In the genomic region with DNA sequence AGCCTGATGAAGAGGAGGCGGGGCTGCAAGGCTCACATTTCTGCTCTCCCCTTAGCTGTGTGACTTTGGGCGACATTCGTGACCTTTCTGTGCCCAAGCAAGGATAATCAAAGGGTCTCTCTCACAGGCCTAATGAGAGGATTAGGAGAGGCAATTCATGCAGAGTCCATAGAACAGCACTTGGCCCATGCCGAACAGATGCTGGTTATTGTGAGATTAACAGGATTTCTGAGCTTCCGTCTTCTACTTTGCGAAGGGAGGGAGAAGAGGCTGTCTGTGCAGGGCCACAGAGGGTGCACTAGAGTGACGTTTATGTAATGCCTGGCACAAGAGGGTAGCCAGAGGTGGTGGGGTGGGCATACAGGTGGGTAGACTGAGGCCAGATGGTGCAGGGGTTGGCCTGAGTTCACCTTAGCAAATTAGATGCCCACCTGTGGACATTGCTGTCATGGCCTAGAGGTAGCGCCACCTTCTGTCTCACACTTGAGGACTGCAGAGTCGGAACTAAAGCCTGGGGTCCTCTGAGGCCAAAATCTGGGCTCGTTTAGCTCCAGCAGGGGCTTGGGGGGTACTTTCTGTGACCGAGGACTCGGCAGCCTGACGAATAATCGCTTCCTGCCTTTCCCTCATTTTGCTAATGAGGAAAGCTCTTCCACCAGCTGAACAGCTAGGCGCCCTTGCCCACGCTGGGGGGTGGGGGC, we compare ENCODE assay signal across 27 cellular contexts. TPM values are rescaled to one million over a fixed set of nuclear protein-coding genes. Genes with fewer than 3 reads are reported as not detected.
DNase-seq lines count a peak whose midpoint lies in the region; ATAC-seq, FAIRE-seq and TF ChIP-seq lines count a peak whose summit lies in the region.
"Had no signal": no experiment of that assay in that cellular context is flagged by ENCODE, and none has a peak within 500 bp of the region (broad histone marks: within the 10 kb centered on the region; RNA-seq: fewer than 3 reads in every experiment).

No MANE protein-coding gene starts in this region.

- no peak overlapping the region for H2BK5ac ChIP-seq in H1 (ENCODE audit: low read depth, low read length)

- H3K36me3 Mint-ChIP-seq in GM23338 (ENCODE audit: low read depth) = no peaks in the 10 kb centered on the region
- H3K36me3 Mint-ChIP-seq: CD4-positive, CD25-positive, alpha-beta regulatory T cell; T-cell had no signal

- H3K9ac ChIP-seq in H1 (replicated peaks in 1 of 4; ENCODE audit: extremely low read depth in 1 of 4, low read depth in 3 of 4, low read length in 3 of 4) = no peak overlapping the region
- H3K9ac ChIP-seq: BLaER1 had no signal

- H3K23ac ChIP-seq in H1 (ENCODE audit: insufficient read length) = no peak overlapping the region

- 80% methylated on average over 16 of the region's 16 CpGs; no CpG with 5 or more reads in 1 of the 2 experiments for WGBS in H1 (ENCODE audit: extremely low coverage in 1 of 2, insufficient coverage in 1 of 2, insufficient read length in 1 of 2, insufficient replicate concordance in 2 of 2, low coverage in 1 of 2, low lambda C conversion rate in 2 of 2, missing lambda C conversion rate in 1 of 2), 2 experiments
- WGBS in spleen, 5 donors = 64 to 79% (median 68%) methylated on average over 13 to 16 of the region's 16 CpGs
- WGBS in gastroesophageal sphincter (ENCODE audit: low coverage in 1 of 2), 2 donors = 60 to 100% methylated on average over 2 to 14 of the region's 16 CpGs

- no peak overlapping the region for H2BK20ac ChIP-seq in H1 (ENCODE audit: low read length)

- H4K8ac ChIP-seq in H1 (ENCODE audit: extremely low read depth, insufficient read depth, low read length) = no peak overlapping the region; the same call in 1 of the 2 replicates

- no peak overlapping the region for H3K14ac ChIP-seq in H1 (ENCODE audit: insufficient read length)

- H4K5ac ChIP-seq in H1 (ENCODE audit: insufficient read length, low read depth, low read length) = no peak overlapping the region

- H3K18ac ChIP-seq in H1 (ENCODE audit: extremely low read depth, low read length) = no peak overlapping the region

- no peak overlapping the region for H3K27ac Mint-ChIP-seq in GM23338
- H3K27ac Mint-ChIP-seq: CD4-positive, CD25-positive, alpha-beta regulatory T cell; HFFc6; T-cell had no signal

- H3K4me1 Mint-ChIP-seq in GM23338 = peaks cover 9% of the 10 kb centered on the region
- H3K4me1 Mint-ChIP-seq: CD4-positive, CD25-positive, alpha-beta regulatory T cell; T-cell had no signal

- no peak overlapping the region for H3K4me3 Mint-ChIP-seq in GM23338
- H3K4me3 Mint-ChIP-seq: CD4-positive, CD25-positive, alpha-beta regulatory T cell; HFFc6; T-cell had no signal

- no peak overlapping the region for H2BK12ac ChIP-seq in H1 (ENCODE audit: low read depth, low read length)

- H3K9me3 Mint-ChIP-seq in GM23338 = no peaks in the 10 kb centered on the region
- H3K9me3 Mint-ChIP-seq: HFFc6, T-cell had no signal

- H3K56ac ChIP-seq in H1 (replicated peaks; ENCODE audit: insufficient read length, low read depth, low read length) = no peak overlapping the region

- TF ChIP-seq EP300 in H1 (IDR thresholded peaks at IDR 0.05; ENCODE audit: borderline replicate concordance in 1 of 2, low read depth in 2 of 2, low read length in 2 of 2) = no peak
- TF ChIP-seq EP300 in gastroesophageal sphincter (IDR thresholded peaks at IDR 0.05) = no peak

- no peaks in the 10 kb centered on the region for H3K27me3 ChIP-seq in GM23338 (ENCODE audit: insufficient read depth)
- no peaks in the 10 kb centered on the region for H3K27me3 ChIP-seq in H1 (replicated peaks in 1 of 4; ENCODE audit: control insufficient read depth in 3 of 4, extremely low read depth in 1 of 4, insufficient read depth in 3 of 4, low read length in 3 of 4)
- H3K27me3 ChIP-seq in spleen (replicated peaks in 1 of 7) = peaks cover 0 to 47% (median 0%) of the 10 kb centered on the region in 7 donors
- peaks cover 40% of the 10 kb centered on the region for H3K27me3 ChIP-seq in gastroesophageal sphincter
- H3K27me3 ChIP-seq: BLaER1, MG63 had no signal

- no peak overlapping the region for H4K91ac ChIP-seq in H1 (replicated peaks; ENCODE audit: insufficient read length, low read length)

- CTCF ChIA-PET in H1 (lab: Charles Lee; ENCODE audit: partially characterized antibody) = interaction anchor here (0.5 to 6.9 kb wide), 33 partner anchors 10 to 494 kb away, joined by 3 to 38 read pairs (median 4); no protein-coding TSS in a partner anchor

- H3K9me3 ChIP-seq in H1 (ENCODE audit: insufficient read depth in 2 of 2, low read depth in 1 of 2, low read length in 1 of 2) = no peaks in the 10 kb centered on the region
- no peaks in the 10 kb centered on the region for H3K9me3 ChIP-seq in spleen
- no peaks in the 10 kb centered on the region for H3K9me3 ChIP-seq in gastroesophageal sphincter
- H3K9me3 ChIP-seq: BLaER1, MG63 had no signal

- no peaks in the 10 kb centered on the region for H3K23me2 ChIP-seq in H1 (ENCODE audit: low read depth, low read length)

- no peaks in the 10 kb centered on the region for H3K9me2 ChIP-seq in GM23338 (ENCODE audit: insufficient read depth)

- H3K4me2 ChIP-seq in GM23338 (no peak overlapping the region), H1 (ENCODE audit: insufficient read depth in 1 of 2, low read depth in 2 of 2, low read length in 2 of 2) (no peak overlapping the region)
- H3K4me2 ChIP-seq: BLaER1 had no signal

- POLR2A ChIA-PET in H1 (lab: Charles Lee; ENCODE audit: partially characterized antibody) = interaction anchor here (0.7 to 0.9 kb wide), 2 partner anchors 10 to 621 kb away, joined by 3 to 4 read pairs; no protein-coding TSS in a partner anchor

- H2AFZ ChIP-seq in GM23338 = no peak overlapping the region
- no peak overlapping the region for H2AFZ ChIP-seq in H1 (ENCODE audit: low read length)

- no peaks in the 10 kb centered on the region for H3K79me1 ChIP-seq in H1 (ENCODE audit: low read depth, low read length)

- H4K20me1 ChIP-seq in GM23338 (replicated peaks; ENCODE audit: insufficient read depth) (no peaks in the 10 kb centered on the region), H1 (replicated peaks in 1 of 2; ENCODE audit: control insufficient read depth in 1 of 2, insufficient read depth in 2 of 2, low read length in 2 of 2) (no peaks in the 10 kb centered on the region)
- H4K20me1 ChIP-seq: BLaER1 had no signal

- H3K4ac ChIP-seq in H1 (replicated peaks; ENCODE audit: insufficient read length, low read depth, low read length) = no peak overlapping the region

- no peak overlapping the region for H2BK15ac ChIP-seq in H1 (ENCODE audit: low read length)

- peak; percentile 14 to 58; a peak in 3 of 4 replicates for TF ChIP-seq CTCF in GM23338 (conservative IDR thresholded peaks at IDR 0.05; ENCODE audit: low read depth in 2 of 2)
- TF ChIP-seq CTCF in H1 (IDR thresholded peaks at IDR 0.05; ENCODE audit: control extremely low read depth in 1 of 3, insufficient read depth in 1 of 3, low read depth in 1 of 3, low read length in 3 of 3) = peak; percentile 50 to 64 (median 62)
- no peak for TF ChIP-seq CTCF in spleen (IDR thresholded peaks at IDR 0.05 in 8 of 11, conservative IDR thresholded peaks at IDR 0.05 in 3 of 11)
- TF ChIP-seq CTCF in gastroesophageal sphincter (IDR thresholded peaks at IDR 0.05) = no peak

- H3K4me3 ChIP-seq in GM23338 = no peak overlapping the region
- no peak overlapping the region for H3K4me3 ChIP-seq in H1 (ENCODE audit: extremely low read depth in 1 of 4, insufficient read depth in 2 of 4, low read depth in 3 of 4, low read length in 4 of 4)
- no peak overlapping the region for H3K4me3 ChIP-seq in spleen
- H3K4me3 ChIP-seq in gastroesophageal sphincter = no peak overlapping the region
- H3K4me3 ChIP-seq: BLaER1, GM12878, MG63 had no signal

- no peak overlapping the region for H2AK5ac ChIP-seq in H1 (ENCODE audit: low read depth, low read length)

- peak; percentile 34 for DNase-seq in GM23338 (ENCODE audit: low spot score)
- peak; percentile 96 for DNase-seq in NCI-H82 (lab: John Stamatoyannopoulos, UW)
- no peak for DNase-seq in H1 (ENCODE audit: low read depth in 1 of 2, low spot score in 2 of 2)
- peak; percentile 37 for DNase-seq in spleen
- no peak for DNase-seq in GOT3 (lab: John Stamatoyannopoulos, UW)
- DNase-seq in SHP77 (lab: John Stamatoyannopoulos, UW) = no peak
- DNase-seq: CD4-positive, CD25-positive, alpha-beta regulatory T cell; EL; GDM1; H7; HFFc6; KG1; MG63; NCI-H1417; NCI-H1694; NCI-H2081; NCI-H2227 treated with DMSO at 0.1 percent for 48 hours; PC-3; T-cell had no signal

- FAIRE-seq in H1 (lab: Jason Lieb, UNC) = no peak
- FAIRE-seq: GM12878, HTR-8/SVneo had no signal

- H3K36me3 ChIP-seq in GM23338 (ENCODE audit: insufficient read depth) (no peaks in the 10 kb centered on the region), H1 (ENCODE audit: control insufficient read depth in 2 of 4, insufficient read depth in 4 of 4, low read length in 3 of 4) (no peaks in the 10 kb centered on the region), spleen (no peaks in the 10 kb centered on the region), gastroesophageal sphincter (no peaks in the 10 kb centered on the region)
- H3K36me3 ChIP-seq: BLaER1, MG63 had no signal

- TF ChIP-seq POLR2A in H1 (IDR thresholded peaks at IDR 0.05; ENCODE audit: control extremely low read depth in 1 of 2, low read depth in 2 of 2, low read length in 2 of 2) (no peak), spleen (IDR thresholded peaks at IDR 0.05) (no peak), gastroesophageal sphincter (IDR thresholded peaks at IDR 0.05) (no peak)

- intact Hi-C loops in spleen (cut with DNase I; ENCODE audit: low total_unique reads) = no loop called here

- H3K27ac ChIP-seq in GM23338 (ENCODE audit: low read depth) (no peak overlapping the region), H1 (ENCODE audit: low read depth, low read length) (no peak overlapping the region), spleen (no peak overlapping the region), gastroesophageal sphincter (no peak overlapping the region)
- H3K27ac ChIP-seq: BLaER1 had no signal

- peaks cover 2% of the 10 kb centered on the region for H3K27me3 Mint-ChIP-seq in GM23338 (ENCODE audit: insufficient read depth, low read depth, poor library complexity)
- H3K27me3 Mint-ChIP-seq: CD4-positive, CD25-positive, alpha-beta regulatory T cell had no signal

- H3F3A ChIP-seq in GM23338 (replicated peaks; ENCODE audit: low read depth) = no peaks in the 10 kb centered on the region

- no peaks in the 10 kb centered on the region for H3K4me1 ChIP-seq in GM23338 (ENCODE audit: insufficient read depth)
- no peaks in the 10 kb centered on the region; a peak in 2 of 7 replicates for H3K4me1 ChIP-seq in H1 (replicated peaks in 1 of 4; ENCODE audit: control insufficient read depth in 3 of 4, insufficient read depth in 4 of 4, low read length in 3 of 4)
- no peaks in the 10 kb centered on the region for H3K4me1 ChIP-seq in spleen
- H3K4me1 ChIP-seq in gastroesophageal sphincter = no peaks in the 10 kb centered on the region
- H3K4me1 ChIP-seq: BLaER1 had no signal

- ATAC-seq in GM23338 (peak; percentile 51), gastroesophageal sphincter (no peak)
- ATAC-seq: GM12878, PC-3, Right ventricle myocardium inferior, T-cell had no signal

- H3K79me2 ChIP-seq in GM23338 (replicated peaks; ENCODE audit: insufficient read depth) = no peaks in the 10 kb centered on the region
- no peaks in the 10 kb centered on the region for H3K79me2 ChIP-seq in H1 (ENCODE audit: control insufficient read depth in 1 of 2, insufficient read depth in 2 of 2, low read length in 2 of 2)

- H2BK120ac ChIP-seq in H1 (replicated peaks; ENCODE audit: low read depth, low read length) = no peak overlapping the region

- TF ChIP-seq RAD21 in H1 (IDR thresholded peaks at IDR 0.05 in 1 of 2, conservative IDR thresholded peaks at IDR 0.05 in 1 of 2; ENCODE audit: low read depth in 2 of 2, low read length in 2 of 2) = peak; percentile 32 to 50; a peak in 3 of 4 replicates

RNA-seq across cellular contexts. Expression of gene ACTL8, which starts 18.6 kb away (rescaled TPM):
- 0.38 and 0.70 TPM in 2 replicates for total RNA-seq in GM23338 (2014; rRNA removed; shearing (Covaris generic))
- polyA plus RNA-seq in GM23338 (2016; fragmentation: Nextera tagmentation; extraction: Ambion mirVana) = 0.56 and 0.71 TPM in 2 replicates
- total RNA-seq in H1 (2021; fragmentation: NEBNext Ultra II Directional; extraction: Animal tissue kit (Norgen Biotek cat#: 25700)) = 0.47 and 1.1 TPM in 2 replicates
- polyA plus RNA-seq in H1 (2011; rRNA removed) = 0.33 and 0.63 TPM in 2 replicates
- 0.49 TPM for polyA plus RNA-seq in H1 (2011; cell fraction: cytosol; rRNA removed)
- polyA plus RNA-seq in H1 (2011; cell fraction: nucleus; rRNA removed) = 0.23 TPM
- 0.70 to 0.90 TPM (median 0.74 TPM) in 4 replicates for polyA plus RNA-seq in H1 (2012, experiment 1 of 2)
- polyA plus RNA-seq in H1 (2012, experiment 2 of 2) = 1.9 TPM
- 0.16 TPM for polyA plus RNA-seq in H1 (2013, experiment 1 of 2)
- polyA plus RNA-seq in H1 (2013, experiment 2 of 2) = 0.22 TPM
- polyA minus RNA-seq in H1 (2011; rRNA and poly(A)+ RNA removed) = 0.51 and 0.60 TPM in 2 replicates
- not detected for polyA minus RNA-seq in H1 (2011; cell fraction: cytosol; rRNA and poly(A)+ RNA removed)
- 0.70 TPM for polyA minus RNA-seq in H1 (2011; cell fraction: nucleus; rRNA and poly(A)+ RNA removed)
- not detected for total RNA-seq in spleen
- not detected for polyA plus RNA-seq in spleen
- not detected for total RNA-seq in gastroesophageal sphincter
- total RNA-seq: A172; CD4-positive, CD25-positive, alpha-beta regulatory T cell; GM12878; NCI-H460; PC-3; Right ventricle myocardium inferior; T-cell had no signal
- polyA plus RNA-seq: AG04450; CD4-positive, CD25-positive, alpha-beta regulatory T cell had no signal

Comparison
In these comparisons a context has a peak if more than half of its experiments do, and no peak if none do; other contexts are left out.
1. DNase-seq: peak in GM23338 (single experiment), NCI-H82 (single experiment) and spleen (single experiment); none in H1 (0 of 2), GOT3 (single experiment) and SHP77 (0 of 2).
2. CTCF ChIP-seq: peak in GM23338 (2 of 2) and H1 (3 of 3); none in spleen (0 of 11) and gastroesophageal sphincter (0 of 4).